ENCODE assay signal across 15 cellular contexts in genomic region chr21:16187603-16188002, GRCh38.
DNase-seq lines count a peak whose midpoint lies in the region; ATAC-seq and TF ChIP-seq lines count a peak whose summit lies in the region.
"Had no signal": no experiment of that assay in that cellular context is flagged by ENCODE, and none has a peak within 500 bp of the region (broad histone marks: within the 10 kb centered on the region; RNA-seq: fewer than 3 reads in every experiment).

No MANE protein-coding gene starts in this region.

- H3K4me3 Mint-ChIP-seq in mesothelial cell of epicardium (no peak overlapping the region), Calu3 (ENCODE audit: low read depth, unreplicated experiment) (no peak overlapping the region)
- H3K4me3 Mint-ChIP-seq: CD4-positive, alpha-beta memory T cell; H9 had no signal

- peaks cover 63% of the 10 kb centered on the region for H3K4me1 Mint-ChIP-seq in mesothelial cell of epicardium
- peaks cover 14% of the 10 kb centered on the region for H3K4me1 Mint-ChIP-seq in Calu3 (ENCODE audit: low read depth, unreplicated experiment)
- H3K4me1 Mint-ChIP-seq: CD4-positive, alpha-beta memory T cell had no signal

- H3K4me2 ChIP-seq in trophoblast cell (ENCODE audit: low read length), result no peak overlapping the region
- H3K4me2 ChIP-seq: A549 had no signal

- H3K27ac ChIP-seq in cardiac muscle cell, result peak overlapping the region; percentile 94
- H3K27ac ChIP-seq in heart right ventricle, result no peak overlapping the region
- H3K27ac ChIP-seq in temporal lobe (ENCODE audit: low read depth, low read length), result peak overlapping the region; percentile 5
- no peak overlapping the region for H3K27ac ChIP-seq in trophoblast cell (ENCODE audit: low read depth, low read length)
- H3K27ac ChIP-seq: 22Rv1, A549, C4-2B had no signal

- no peak overlapping the region for H3K18ac ChIP-seq in trophoblast cell (ENCODE audit: low read length)

- H3K36me3 ChIP-seq in cardiac muscle cell (no peaks in the 10 kb centered on the region), heart right ventricle (no peaks in the 10 kb centered on the region), trophoblast cell (ENCODE audit: control insufficient read depth in 1 of 2, insufficient read depth in 2 of 2, low read length in 2 of 2) (no peaks in the 10 kb centered on the region)

- H2BK120ac ChIP-seq in trophoblast cell (ENCODE audit: insufficient read depth, low read length, poor library complexity), result no peak overlapping the region

- H2AFZ ChIP-seq in trophoblast cell (ENCODE audit: insufficient read depth, low read length, poor library complexity), result no peak overlapping the region

- peaks cover 8% of the 10 kb centered on the region for H3K9me3 Mint-ChIP-seq in mesothelial cell of epicardium
- H3K9me3 Mint-ChIP-seq in Calu3 (ENCODE audit: low read depth, unreplicated experiment), result no peaks in the 10 kb centered on the region
- H3K9me3 Mint-ChIP-seq: H9 had no signal

- DNase-seq in cardiac muscle cell (ENCODE audit: low read depth in 1 of 2, low spot score in 1 of 2), result no peak
- DNase-seq in heart right ventricle, result no peak
- no peak for DNase-seq in mesothelial cell of epicardium (ENCODE audit: low spot score in 2 of 2, unreplicated experiment in 2 of 2)
- DNase-seq in trophoblast cell, result no peak
- no peak for DNase-seq in Calu3
- DNase-seq in hypothalamus (lab: John Stamatoyannopoulos, UW), result no peak
- DNase-seq: AML-193; CD4-positive, alpha-beta memory T cell; DMS79 treated with DMSO at 0.1 percent for 48 hours; GF-D8; H9 had no signal

- no peak overlapping the region for H4K12ac ChIP-seq in trophoblast cell (ENCODE audit: low read depth, low read length)

- H4K8ac ChIP-seq in trophoblast cell (ENCODE audit: low read depth, low read length), result no peak overlapping the region

- no TSS peak for BruUV-seq in Calu3 (replicated peaks; lab: Mats Ljungman, UMichigan)

- H3K79me2 ChIP-seq in trophoblast cell (ENCODE audit: control insufficient read depth, insufficient read depth, low read length, poor library complexity), result no peaks in the 10 kb centered on the region

- no peaks in the 10 kb centered on the region for H3K27me3 Mint-ChIP-seq in mesothelial cell of epicardium (ENCODE audit: low read depth)
- H3K27me3 Mint-ChIP-seq in Calu3 (ENCODE audit: unreplicated experiment), result no peaks in the 10 kb centered on the region
- H3K27me3 Mint-ChIP-seq: CD4-positive, alpha-beta memory T cell had no signal

- H3K4ac ChIP-seq in trophoblast cell (ENCODE audit: low read depth, low read length), result no peak overlapping the region

- H3K36me3 Mint-ChIP-seq in mesothelial cell of epicardium (peaks cover 24% of the 10 kb centered on the region), Calu3 (ENCODE audit: insufficient read depth, unreplicated experiment) (no peaks in the 10 kb centered on the region)
- H3K36me3 Mint-ChIP-seq: CD4-positive, alpha-beta memory T cell had no signal

- H2AK5ac ChIP-seq in trophoblast cell (ENCODE audit: low read length), result no peak overlapping the region

- no peak overlapping the region for H3K14ac ChIP-seq in trophoblast cell (ENCODE audit: low read length)

- no peak overlapping the region for H3K9ac ChIP-seq in trophoblast cell (ENCODE audit: low read length)

- H3K4me1 ChIP-seq in cardiac muscle cell (ENCODE audit: low read depth), result peaks cover 49% of the 10 kb centered on the region
- H3K4me1 ChIP-seq in heart right ventricle, result peaks cover 0 to 8% (median 6%) of the 10 kb centered on the region in 9 donors
- H3K4me1 ChIP-seq in trophoblast cell (ENCODE audit: control insufficient read depth in 1 of 2, insufficient read depth in 2 of 2, low read length in 2 of 2), result no peaks in the 10 kb centered on the region

- H3K23ac ChIP-seq in trophoblast cell (ENCODE audit: low read length), result no peak overlapping the region

- CTCF ChIA-PET in Calu3 (lab: Charles Lee), result no interaction called here

- H3K79me1 ChIP-seq in trophoblast cell (ENCODE audit: low read length), result no peaks in the 10 kb centered on the region

- H3K27ac Mint-ChIP-seq in mesothelial cell of epicardium (peak overlapping the region; percentile 91), Calu3 (ENCODE audit: unreplicated experiment) (no peak overlapping the region)
- H3K27ac Mint-ChIP-seq: CD4-positive, alpha-beta memory T cell had no signal

- H4K91ac ChIP-seq in trophoblast cell (ENCODE audit: low read depth, low read length), result no peak overlapping the region

- H3K9me3 ChIP-seq in cardiac muscle cell (ENCODE audit: low read depth), result no peaks in the 10 kb centered on the region
- peaks cover 0 to 6% (median 0%) of the 10 kb centered on the region in 11 donors for H3K9me3 ChIP-seq in heart right ventricle
- H3K9me3 ChIP-seq in trophoblast cell (ENCODE audit: insufficient read depth, low read depth, low read length), result no peaks in the 10 kb centered on the region
- H3K9me3 ChIP-seq: A549 had no signal

- 66 to 82% methylated on average over 1 of the region's 1 CpG for WGBS in heart right ventricle, 2 donors
- no CpG with 5 or more reads among the region's 1 CpG for WGBS in trophoblast cell (ENCODE audit: extremely low coverage, insufficient coverage, insufficient read length)

- H2BK12ac ChIP-seq in trophoblast cell (ENCODE audit: low read length), result no peak overlapping the region

- no peak overlapping the region for H3K4me3 ChIP-seq in cardiac muscle cell
- H3K4me3 ChIP-seq in heart right ventricle, result no peak overlapping the region
- H3K4me3 ChIP-seq in trophoblast cell (ENCODE audit: low read depth, low read length), result no peak overlapping the region
- H3K4me3 ChIP-seq: A549 had no signal

- TF ChIP-seq CTCF in cardiac muscle cell (IDR thresholded peaks at IDR 0.05; ENCODE audit: low read depth, low read length) (no peak), heart right ventricle (IDR thresholded peaks at IDR 0.05) (no peak), mesothelial cell of epicardium (IDR thresholded peaks at IDR 0.05; ENCODE audit: unreplicated experiment) (no peak), Calu3 (IDR thresholded peaks at IDR 0.05; ENCODE audit: unreplicated experiment) (no peak)

- H3K27me3 ChIP-seq in cardiac muscle cell (no peaks in the 10 kb centered on the region), heart right ventricle (no peaks in the 10 kb centered on the region), trophoblast cell (ENCODE audit: insufficient read depth, low read length) (no peaks in the 10 kb centered on the region)

- no peak for ATAC-seq in heart right ventricle
- ATAC-seq: A549 had no signal

- no peak overlapping the region for H2BK5ac ChIP-seq in trophoblast cell (ENCODE audit: low read depth, low read length, poor library complexity)

- intact Hi-C loops in heart right ventricle (cut with DNase I), result no loop called here
- intact Hi-C loops in Calu3 (cut with micrococcal nuclease; ENCODE audit: unreplicated experiment), result no loop called here

Comparison
In these comparisons a context has a peak if more than half of its experiments do, and no peak if none do; other contexts are left out.
1. H3K27ac ChIP-seq: peak in cardiac muscle cell (single experiment) and temporal lobe (single experiment); none in heart right ventricle (0 of 10) and trophoblast cell (single experiment).